17 cellular contexts compared by ENCODE assay signal in the genomic region with DNA sequence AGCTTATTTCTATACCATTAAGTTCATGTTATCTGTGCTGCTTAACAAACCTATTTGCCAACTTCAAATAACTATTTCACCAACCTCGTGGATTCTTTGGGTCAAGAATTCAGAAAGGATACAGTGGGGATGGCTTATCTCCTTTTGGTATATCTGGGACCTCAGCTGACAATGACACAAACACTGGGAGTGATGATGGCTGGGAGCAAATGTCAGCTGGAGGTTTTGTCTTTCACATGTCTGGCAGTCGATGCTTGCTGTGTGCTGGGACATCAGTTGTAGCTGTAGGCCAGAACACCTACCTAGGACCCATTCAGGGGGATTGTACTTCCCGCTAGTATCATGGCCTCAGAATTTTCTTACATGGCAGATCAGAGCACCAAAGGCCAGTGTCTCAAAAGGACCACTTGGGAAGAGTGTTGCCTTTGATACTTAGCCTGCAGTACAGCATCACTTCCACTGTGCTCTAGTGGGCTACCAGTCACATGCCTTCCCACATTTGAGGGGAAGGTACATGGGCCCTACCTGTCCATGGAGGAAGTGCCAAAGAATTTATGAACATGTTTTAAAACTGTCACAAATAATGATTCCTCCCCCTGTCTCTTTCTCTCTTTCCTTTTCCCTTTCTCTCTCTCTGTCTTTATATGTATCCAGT. TPM values are rescaled to one million over a fixed set of nuclear protein-coding genes. Genes with fewer than 3 reads are reported as not detected.
DNase-seq lines count a peak whose midpoint lies in the region; ATAC-seq, FAIRE-seq and TF ChIP-seq lines count a peak whose summit lies in the region.
"Had no signal": no experiment of that assay in that cellular context is flagged by ENCODE, and none has a peak within 500 bp of the region (broad histone marks: within the 10 kb centered on the region; RNA-seq: fewer than 3 reads in every experiment).

No MANE protein-coding gene starts in this region.

- BruUV-seq in HCT116 (replicated peaks; lab: Mats Ljungman, UMichigan) = no TSS peak

- H3K36me3 Mint-ChIP-seq in stimulated activated effector memory CD8-positive, alpha-beta T cell treated with anti-CD3 and anti-CD28 coated beads, Interleukin-12 subunit alpha, Interleukin-12 subunit beta, amount 100 ng/mL, for 72 hours = no peaks in the 10 kb centered on the region
- H3K36me3 Mint-ChIP-seq: CD4-positive, alpha-beta memory T cell had no signal

- no peaks in the 10 kb centered on the region for H4K20me1 ChIP-seq in HCT116 (ENCODE audit: insufficient read depth)
- no peaks in the 10 kb centered on the region for H4K20me1 ChIP-seq in H1 (replicated peaks in 1 of 2; ENCODE audit: control insufficient read depth in 1 of 2, insufficient read depth in 2 of 2, low read length in 2 of 2)

- H3K79me2 ChIP-seq in HCT116 (ENCODE audit: insufficient read depth, low read length) (no peaks in the 10 kb centered on the region), H1 (ENCODE audit: control insufficient read depth in 1 of 2, insufficient read depth in 2 of 2, low read length in 2 of 2) (no peaks in the 10 kb centered on the region)

- FAIRE-seq in H1 (lab: Jason Lieb, UNC) = peak; percentile 36
- FAIRE-seq: GM19239 had no signal

- POLR2A ChIA-PET in HCT116 (lab: Charles Lee) = no interaction called here
- POLR2A ChIA-PET in H1 (lab: Charles Lee; ENCODE audit: partially characterized antibody) = no interaction called here

- H2BK120ac ChIP-seq in H1 (replicated peaks; ENCODE audit: low read depth, low read length) = no peak overlapping the region

- H2AK5ac ChIP-seq in H1 (ENCODE audit: low read depth, low read length) = no peak overlapping the region

- in situ Hi-C loops in G401 (cut with HindIII; ENCODE audit: low sequenced_read_pairs) = no loop called here

- H3K9me3 Mint-ChIP-seq in stimulated activated effector memory CD8-positive, alpha-beta T cell treated with anti-CD3 and anti-CD28 coated beads, Interleukin-12 subunit alpha, Interleukin-12 subunit beta, amount 100 ng/mL, for 72 hours = no peaks in the 10 kb centered on the region

- no peak overlapping the region for H3K27ac Mint-ChIP-seq in stimulated activated effector memory CD8-positive, alpha-beta T cell treated with anti-CD3 and anti-CD28 coated beads, Interleukin-12 subunit alpha, Interleukin-12 subunit beta, amount 100 ng/mL, for 72 hours

- H3K36me3 ChIP-seq in HCT116 (ENCODE audit: control insufficient read depth in 1 of 2, insufficient read depth in 2 of 2, low read length in 2 of 2) (no peaks in the 10 kb centered on the region), H1 (ENCODE audit: control insufficient read depth in 2 of 4, insufficient read depth in 4 of 4, low read length in 3 of 4) (no peaks in the 10 kb centered on the region)

- DNase-seq in HCT116 (ENCODE audit: low read depth, low spot score) (no peak), H1 (ENCODE audit: low read depth in 1 of 2, low spot score in 2 of 2) (no peak), G401 (ENCODE audit: low spot score) (no peak), NCI-H2029 treated with DMSO at 0.1 percent for 48 hours (lab: John Stamatoyannopoulos, UW) (no peak)
- no peak for DNase-seq in stimulated activated effector memory CD8-positive, alpha-beta T cell treated with anti-CD3 and anti-CD28 coated beads, Interleukin-12 subunit alpha, Interleukin-12 subunit beta, amount 100 ng/mL, for 72 hours (ENCODE audit: low spot score in 2 of 2)
- DNase-seq: C1 segment of cervical spinal cord; CD4-positive, alpha-beta memory T cell; COR-L47; DMS153; EL; GF-D8; GOT3; H7; HCEC 1CT had no signal

- CTCF ChIA-PET in HCT116 (lab: Charles Lee) = no interaction called here
- CTCF ChIA-PET in H1 (lab: Charles Lee; ENCODE audit: partially characterized antibody) = interaction anchor here (0.6 to 2.1 kb wide), 4 partner anchors 10 to 428 kb away, joined by 3 to 11 read pairs (median 4); no protein-coding TSS in a partner anchor

- no peak overlapping the region for H3K56ac ChIP-seq in H1 (replicated peaks; ENCODE audit: insufficient read length, low read depth, low read length)

- no peaks in the 10 kb centered on the region for H3K9me2 ChIP-seq in HCT116 (ENCODE audit: insufficient read depth)

- H4K8ac ChIP-seq in H1 (ENCODE audit: extremely low read depth, insufficient read depth, low read length) = no peak overlapping the region

- no peak overlapping the region for H4K91ac ChIP-seq in H1 (replicated peaks; ENCODE audit: insufficient read length, low read length)

- WGBS in H1 (ENCODE audit: extremely low coverage in 1 of 2, insufficient coverage in 1 of 2, insufficient read length in 1 of 2, insufficient replicate concordance in 2 of 2, low coverage in 1 of 2, low lambda C conversion rate in 2 of 2, missing lambda C conversion rate in 1 of 2), 2 experiments = 89% methylated on average over 3 of the region's 3 CpGs; no CpG with 5 or more reads in 1 of the 2 experiments

- H3K4me1 ChIP-seq in HCT116 (ENCODE audit: control insufficient read depth in 1 of 2, insufficient read depth in 2 of 2, low read length in 2 of 2) (no peaks in the 10 kb centered on the region), H1 (replicated peaks in 1 of 4; ENCODE audit: control insufficient read depth in 3 of 4, insufficient read depth in 4 of 4, low read length in 3 of 4) (no peaks in the 10 kb centered on the region)

- no peak overlapping the region for H3K27ac ChIP-seq in HCT116 (ENCODE audit: low read depth, low read length)
- H3K27ac ChIP-seq in H1 (ENCODE audit: low read depth, low read length) = no peak overlapping the region

- TF ChIP-seq EP300 in H1 (IDR thresholded peaks at IDR 0.05; ENCODE audit: borderline replicate concordance in 1 of 2, low read depth in 2 of 2, low read length in 2 of 2) = no peak

- RAD21 ChIA-PET in HCT116 (lab: Charles Lee; ENCODE audit: low non-redundant PET in 1 of 2, low total read pairs in 2 of 2, uncharacterized antibody in 2 of 2, unreplicated experiment in 2 of 2) = no interaction called here

- H2AFZ ChIP-seq in HCT116 (ENCODE audit: low read depth, low read length, poor library complexity, severe bottlenecking) = no peak overlapping the region
- no peak overlapping the region for H2AFZ ChIP-seq in H1 (ENCODE audit: low read length)

- intact Hi-C loops in HCT116 (cut with micrococcal nuclease) = no loop called here

- H2BK15ac ChIP-seq in H1 (ENCODE audit: low read length) = no peak overlapping the region

- no peak overlapping the region for H3K4ac ChIP-seq in H1 (replicated peaks; ENCODE audit: insufficient read length, low read depth, low read length)

- ATAC-seq in HCT116 (peak; percentile 53; the same call in 1 of the 2 replicates), HG02840 (IDR thresholded peaks at IDR 0.05; ENCODE audit: low FRiP score, unreplicated experiment) (no peak), HG03378 (IDR thresholded peaks at IDR 0.05; ENCODE audit: unreplicated experiment) (no peak)
- ATAC-seq in stimulated activated effector memory CD8-positive, alpha-beta T cell treated with anti-CD3 and anti-CD28 coated beads, Interleukin-12 subunit alpha, Interleukin-12 subunit beta, amount 100 ng/mL, for 72 hours = peak; percentile 31

- H3K4me3 Mint-ChIP-seq in stimulated activated effector memory CD8-positive, alpha-beta T cell treated with anti-CD3 and anti-CD28 coated beads, Interleukin-12 subunit alpha, Interleukin-12 subunit beta, amount 100 ng/mL, for 72 hours = no peak overlapping the region
- H3K4me3 Mint-ChIP-seq: CD4-positive, alpha-beta memory T cell had no signal

- H2BK20ac ChIP-seq in H1 (ENCODE audit: low read length) = no peak overlapping the region

- H3K23ac ChIP-seq in H1 (ENCODE audit: insufficient read length) = no peak overlapping the region

- H3K14ac ChIP-seq in H1 (ENCODE audit: insufficient read length) = no peak overlapping the region

- H3K4me1 Mint-ChIP-seq in stimulated activated effector memory CD8-positive, alpha-beta T cell treated with anti-CD3 and anti-CD28 coated beads, Interleukin-12 subunit alpha, Interleukin-12 subunit beta, amount 100 ng/mL, for 72 hours = no peaks in the 10 kb centered on the region
- H3K4me1 Mint-ChIP-seq: CD4-positive, alpha-beta memory T cell had no signal

- H3K9me3 ChIP-seq in HCT116 (ENCODE audit: control insufficient read depth in 1 of 2, insufficient read depth in 1 of 2, low read depth in 1 of 2, low read length in 2 of 2) = no peaks in the 10 kb centered on the region
- no peaks in the 10 kb centered on the region for H3K9me3 ChIP-seq in H1 (ENCODE audit: insufficient read depth in 2 of 2, low read depth in 1 of 2, low read length in 1 of 2)

- H3K27me3 ChIP-seq in HCT116 (ENCODE audit: insufficient read depth, low read length) (no peaks in the 10 kb centered on the region), H1 (replicated peaks in 1 of 4; ENCODE audit: control insufficient read depth in 3 of 4, extremely low read depth in 1 of 4, insufficient read depth in 3 of 4, low read length in 3 of 4) (no peaks in the 10 kb centered on the region)

- H4K5ac ChIP-seq in H1 (ENCODE audit: insufficient read length, low read depth, low read length) = no peak overlapping the region

- H2BK12ac ChIP-seq in H1 (ENCODE audit: low read depth, low read length) = no peak overlapping the region

- no peaks in the 10 kb centered on the region; the same call in 1 of the 2 replicates for H3K23me2 ChIP-seq in H1 (ENCODE audit: low read depth, low read length)

- no peak for TF ChIP-seq CTCF in HCT116 (IDR thresholded peaks at IDR 0.05 in 2 of 3, conservative IDR thresholded peaks at IDR 0.05 in 1 of 3; ENCODE audit: borderline replicate concordance in 1 of 3, insufficient read depth in 1 of 3, low read depth in 2 of 3, low read length in 2 of 3)
- no peak for TF ChIP-seq CTCF in H1 (IDR thresholded peaks at IDR 0.05; ENCODE audit: control extremely low read depth in 1 of 3, insufficient read depth in 1 of 3, low read depth in 1 of 3, low read length in 3 of 3)

- no peak overlapping the region for H3K18ac ChIP-seq in H1 (ENCODE audit: extremely low read depth, low read length)

- H3K79me1 ChIP-seq in H1 (ENCODE audit: low read depth, low read length) = no peaks in the 10 kb centered on the region

- H3K4me2 ChIP-seq in HCT116 (ENCODE audit: low read length) (no peak overlapping the region), H1 (ENCODE audit: insufficient read depth in 1 of 2, low read depth in 2 of 2, low read length in 2 of 2) (no peak overlapping the region)

- TF ChIP-seq POLR2A in HCT116 (IDR thresholded peaks at IDR 0.05; ENCODE audit: borderline replicate concordance, extremely low read depth, insufficient read depth, insufficient read length) (no peak), H1 (IDR thresholded peaks at IDR 0.05; ENCODE audit: control extremely low read depth in 1 of 2, low read depth in 2 of 2, low read length in 2 of 2) (no peak)

- H3K4me3 ChIP-seq in HCT116 (replicated peaks in 1 of 2; ENCODE audit: low read depth in 1 of 2, low read length in 2 of 2) (no peak overlapping the region), H1 (ENCODE audit: extremely low read depth in 1 of 4, insufficient read depth in 2 of 4, low read depth in 3 of 4, low read length in 4 of 4) (no peak overlapping the region)

- TF ChIP-seq RAD21 in HCT116 (IDR thresholded peaks at IDR 0.05; ENCODE audit: low read depth) = no peak
- TF ChIP-seq RAD21 in H1 (IDR thresholded peaks at IDR 0.05 in 1 of 2, conservative IDR thresholded peaks at IDR 0.05 in 1 of 2; ENCODE audit: low read depth in 2 of 2, low read length in 2 of 2) = no peak

- no peak overlapping the region for H2BK5ac ChIP-seq in H1 (ENCODE audit: low read depth, low read length)

- H3K9ac ChIP-seq in HCT116 (ENCODE audit: low read length) (no peak overlapping the region), H1 (replicated peaks in 1 of 4; ENCODE audit: extremely low read depth in 1 of 4, low read depth in 3 of 4, low read length in 3 of 4) (no peak overlapping the region)

RNA-seq across cellular contexts. Expression of a gene that starts 23.7 kb away (rescaled TPM):
- total RNA-seq in HCT116 (2021; ENCODE audit: unreplicated experiment) = 44.3 TPM
- 9.1 and 10.3 TPM in 2 replicates for polyA plus RNA-seq in HCT116 (2012)
- 44.6 and 48.4 TPM in 2 replicates for total RNA-seq in H1 (2021; fragmentation: NEBNext Ultra II Directional; extraction: Animal tissue kit (Norgen Biotek cat#: 25700))
- 3.1 and 5.9 TPM in 2 replicates for polyA plus RNA-seq in H1 (2011; rRNA removed)
- polyA plus RNA-seq in H1 (2011; cell fraction: cytosol; rRNA removed) = 9.5 TPM
- 1.8 TPM for polyA plus RNA-seq in H1 (2011; cell fraction: nucleus; rRNA removed)
- polyA plus RNA-seq in H1 (2012, experiment 1 of 2) = 14.1 to 38.7 TPM (median 18.3 TPM) in 4 replicates
- polyA plus RNA-seq in H1 (2012, experiment 2 of 2) = 13.1 TPM
- 34.2 TPM for polyA plus RNA-seq in H1 (2013, experiment 1 of 2)
- 35.6 TPM for polyA plus RNA-seq in H1 (2013, experiment 2 of 2)
- 4.5 and 7.1 TPM in 2 replicates for polyA minus RNA-seq in H1 (2011; rRNA and poly(A)+ RNA removed)
- polyA minus RNA-seq in H1 (2011; cell fraction: cytosol; rRNA and poly(A)+ RNA removed) = 6.4 TPM
- 20.1 TPM for polyA minus RNA-seq in H1 (2011; cell fraction: nucleus; rRNA and poly(A)+ RNA removed)
- 5.9 and 37.9 TPM in 2 replicates for total RNA-seq in G401 (2014; rRNA removed; shearing (Covaris generic))

Comparison
In these comparisons a context has a peak if more than half of its experiments do, and no peak if none do; other contexts are left out.
1. ATAC-seq: peak in HCT116 (single experiment) and stimulated activated effector memory CD8-positive, alpha-beta T cell treated with anti-CD3 and anti-CD28 coated beads, Interleukin-12 subunit alpha, Interleukin-12 subunit beta, amount 100 ng/mL, for 72 hours (single experiment); none in HG02840 (single experiment) and HG03378 (single experiment).